In genomic region chr14:21106506-21107359, GRCh38 we compare ENCODE assay signal across 9 cellular contexts. TPM values are rescaled to one million over a fixed set of nuclear protein-coding genes. Genes with fewer than 3 reads are reported as not detected.
DNase-seq lines count a peak whose midpoint lies in the region; ATAC-seq, FAIRE-seq and TF ChIP-seq lines count a peak whose summit lies in the region.
"Had no signal": no experiment of that assay in that cellular context is flagged by ENCODE, and none has a peak within 500 bp of the region (broad histone marks: within the 10 kb centered on the region; RNA-seq: fewer than 3 reads in every experiment).

No MANE protein-coding gene starts in this region.

- no peaks in the 10 kb centered on the region for H3K27me3 ChIP-seq in KMS-11 (ENCODE audit: insufficient read depth, low read depth)
- no peaks in the 10 kb centered on the region for H3K27me3 ChIP-seq in neural progenitor cell
- H3K27me3 ChIP-seq in stomach smooth muscle (ENCODE audit: control insufficient read depth in 1 of 2, insufficient read depth in 2 of 2, low read length in 2 of 2), result no peaks in the 10 kb centered on the region

- no peak overlapping the region; the same call in 1 of the 2 replicates for H3K9ac ChIP-seq in KMS-11
- no peak overlapping the region for H3K9ac ChIP-seq in neural progenitor cell
- H3K9ac ChIP-seq in stomach smooth muscle (ENCODE audit: low read length in 2 of 2), result peak overlapping the region in 1 of 2 donors; percentile 29

- H3K4me1 ChIP-seq in KMS-11 (ENCODE audit: low read depth, poor library complexity, severe bottlenecking) (peaks cover 78% of the 10 kb centered on the region), neural progenitor cell (peaks cover 28% of the 10 kb centered on the region), stomach smooth muscle (ENCODE audit: control insufficient read depth, insufficient read depth, low read length) (peaks cover 30% of the 10 kb centered on the region)

- H3K27me3 Mint-ChIP-seq in neural progenitor cell (ENCODE audit: insufficient read depth, low read depth), result peaks cover 5% of the 10 kb centered on the region

- peaks cover 34% of the 10 kb centered on the region for H3F3A ChIP-seq in neural progenitor cell (ENCODE audit: low read depth)

- H3K79me2 ChIP-seq in KMS-11 (ENCODE audit: insufficient read depth, low read depth) (no peaks in the 10 kb centered on the region), neural progenitor cell (ENCODE audit: low read depth) (peaks cover 10% of the 10 kb centered on the region)

- H4K20me1 ChIP-seq in KMS-11 (ENCODE audit: insufficient read depth) (no peaks in the 10 kb centered on the region), neural progenitor cell (ENCODE audit: low read depth) (no peaks in the 10 kb centered on the region)

- DNase-seq in D341Med (ENCODE audit: low spot score) (peak; percentile 77), RCC 7860 (ENCODE audit: low spot score) (peak; percentile 31), fibroblast of pulmonary artery (ENCODE audit: low read depth) (peak; percentile 86), neural progenitor cell (ENCODE audit: low spot score) (peak; percentile 82)
- DNase-seq in activated T-helper 9 cell treated with anti-CD3 and anti-CD28 coated beads, Interleukin-2, amount 50 U/mL, for 16 hours (ENCODE audit: low read depth), result peak; percentile 60

- H2AFZ ChIP-seq in KMS-11 (ENCODE audit: low read depth), result peak overlapping the region; percentile 56
- peak overlapping the region; percentile 77 for H2AFZ ChIP-seq in neural progenitor cell (replicated peaks)

- peak; percentile 77 for TF ChIP-seq CTCF in KMS-11 (conservative IDR thresholded peaks at IDR 0.05; ENCODE audit: low read depth, low read length)
- peak; percentile 99 for TF ChIP-seq CTCF in fibroblast of pulmonary artery (IDR thresholded peaks at IDR 0.05; ENCODE audit: low read length, missing control alignments)
- TF ChIP-seq CTCF in neural progenitor cell (IDR thresholded peaks at IDR 0.05), result peak; percentile 92

- FAIRE-seq in RCC 7860 (lab: Jason Lieb, UNC), result no peak
- FAIRE-seq: TTC549 had no signal

- H3K9me3 ChIP-seq in neural progenitor cell (ENCODE audit: low read depth) (no peaks in the 10 kb centered on the region), stomach smooth muscle (ENCODE audit: control insufficient read depth in 2 of 2, low read length in 2 of 2) (no peaks in the 10 kb centered on the region)

- H3K36me3 ChIP-seq in KMS-11 (ENCODE audit: insufficient read depth) (no peaks in the 10 kb centered on the region), neural progenitor cell (no peaks in the 10 kb centered on the region), stomach smooth muscle (ENCODE audit: control insufficient read depth in 2 of 2, insufficient read depth in 2 of 2, low read length in 2 of 2) (no peaks in the 10 kb centered on the region)

- H3K4me3 Mint-ChIP-seq in neural progenitor cell, result peak overlapping the region; percentile 72

- H3K9me3 Mint-ChIP-seq in neural progenitor cell, result no peaks in the 10 kb centered on the region

- H3K27ac Mint-ChIP-seq in neural progenitor cell, result peak overlapping the region; percentile 87

- peak overlapping the region; percentile 51 for H3K4me2 ChIP-seq in KMS-11
- H3K4me2 ChIP-seq in neural progenitor cell, result peak overlapping the region; percentile 53

- H3K4me1 Mint-ChIP-seq in neural progenitor cell, result peaks cover 53% of the 10 kb centered on the region

- peak overlapping the region; percentile 40 for H3K27ac ChIP-seq in KMS-11
- no peak overlapping the region for H3K27ac ChIP-seq in neural progenitor cell
- H3K27ac ChIP-seq in stomach smooth muscle (ENCODE audit: low read length), result peak overlapping the region; percentile 53

- H3K36me3 Mint-ChIP-seq in neural progenitor cell, result no peaks in the 10 kb centered on the region

- no peak overlapping the region for H3K4me3 ChIP-seq in KMS-11 (IDR thresholded peaks at IDR 0.05; ENCODE audit: insufficient read depth, low read depth, low read length)
- H3K4me3 ChIP-seq in fibroblast of pulmonary artery (replicated peaks; ENCODE audit: low read depth, low read length), result no peak overlapping the region
- H3K4me3 ChIP-seq in neural progenitor cell, result no peak overlapping the region
- peak overlapping the region in 1 of 2 donors; percentile 13 for H3K4me3 ChIP-seq in stomach smooth muscle (ENCODE audit: low read length in 2 of 2)

- no peak for ATAC-seq in GM19023 (IDR thresholded peaks at IDR 0.05; ENCODE audit: unreplicated experiment)

RNA-seq across cellular contexts. Expression of gene TMEM253, which starts 5.9 kb away (rescaled TPM):
- 0.22 and 1.3 TPM in 2 replicates for total RNA-seq in neural progenitor cell (ENCODE audit: low replicate concordance)

RNA-seq across cellular contexts. Expression of gene ZNF219, which starts 8.3 kb away (rescaled TPM):
- total RNA-seq in neural progenitor cell (ENCODE audit: low replicate concordance), result 46.2 and 231 TPM in 2 replicates

RNA-seq across cellular contexts. Expression of gene ARHGEF40, which starts 36.6 kb away (rescaled TPM):
- total RNA-seq in neural progenitor cell (ENCODE audit: low replicate concordance), result 15.0 and 46.0 TPM in 2 replicates

RNA-seq across cellular contexts. Expression of gene RNASE8, which starts 49.1 kb away (rescaled TPM):
- total RNA-seq in neural progenitor cell (ENCODE audit: low replicate concordance), result not detected in 2 replicates

RNA-seq across cellular contexts. Expression of gene OR5AU1, which starts 49.1 kb away (rescaled TPM):
- total RNA-seq in neural progenitor cell (ENCODE audit: low replicate concordance), result under 0.01 TPM in 1 of 2 replicates, not detected in the other

Comparison
In these comparisons a context has a peak if more than half of its experiments do, and no peak if none do; other contexts are left out.
1. DNase-seq: peak in every context shown above with its lines; median percentile 86 in fibroblast of pulmonary artery; 82 in neural progenitor cell; 77 in D341Med; 60 in activated T-helper 9 cell treated with anti-CD3 and anti-CD28 coated beads, Interleukin-2, amount 50 U/mL, for 16 hours; 31 in RCC 7860.